Comparison of ENCODE assay signal across 1 cellular context in the genomic region with DNA sequence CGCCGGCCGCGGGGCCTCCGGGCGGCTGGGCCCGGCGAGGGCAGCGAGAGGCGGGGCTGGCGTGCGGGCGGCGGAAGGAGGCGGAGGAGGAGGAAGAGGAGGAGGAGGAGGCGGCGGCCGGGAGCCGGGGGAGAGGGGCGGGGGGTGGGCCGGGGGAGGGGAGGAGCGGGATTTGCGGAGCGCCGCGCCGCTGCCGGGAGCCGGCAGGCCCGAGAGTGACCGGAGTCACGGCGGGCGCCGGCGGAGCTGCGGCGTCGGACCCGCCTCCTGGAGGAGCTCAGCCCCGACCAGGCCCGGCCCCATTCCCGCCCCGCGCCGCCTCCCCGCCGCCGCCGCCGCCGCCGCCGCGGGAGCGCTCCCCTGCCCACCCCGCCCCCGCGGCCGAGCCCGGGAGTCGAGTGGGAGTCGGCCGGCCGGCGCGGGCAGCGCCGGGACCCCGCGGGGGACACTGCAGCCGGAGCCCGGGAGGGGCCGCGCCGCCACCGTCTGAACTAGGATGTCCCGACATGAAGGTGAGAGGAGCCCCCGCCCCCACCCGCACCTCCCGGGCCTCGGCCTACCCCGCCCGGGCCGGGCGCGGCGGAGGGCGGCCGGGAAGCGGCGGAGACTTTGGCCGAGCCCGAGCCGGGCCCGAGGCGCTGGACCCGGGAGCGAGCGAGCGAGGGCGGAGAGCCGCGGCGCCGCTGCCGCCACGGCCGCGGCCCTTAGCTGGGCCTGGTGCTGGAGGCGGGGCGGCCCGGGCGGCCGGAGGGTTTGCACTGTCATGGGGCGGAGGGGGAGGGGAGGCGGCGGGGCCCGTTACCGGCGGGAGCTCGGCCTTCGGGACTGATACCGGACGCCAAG.
TF ChIP-seq lines count a peak whose summit lies in the region.

KCMF1 (plus strand) TSS at position 206 of the 843 bp plus-strand sequence; CDS start at position 497, 291 bp downstream.

TF ChIP-seq in SK-N-SH treated with all-trans-retinoic acid at 6 μM for 48 hours, 23 proteins besides CTCF, POLR2A, EP300 and RAD21 (continued from another document):
- TF ChIP-seq, protein P1, sequence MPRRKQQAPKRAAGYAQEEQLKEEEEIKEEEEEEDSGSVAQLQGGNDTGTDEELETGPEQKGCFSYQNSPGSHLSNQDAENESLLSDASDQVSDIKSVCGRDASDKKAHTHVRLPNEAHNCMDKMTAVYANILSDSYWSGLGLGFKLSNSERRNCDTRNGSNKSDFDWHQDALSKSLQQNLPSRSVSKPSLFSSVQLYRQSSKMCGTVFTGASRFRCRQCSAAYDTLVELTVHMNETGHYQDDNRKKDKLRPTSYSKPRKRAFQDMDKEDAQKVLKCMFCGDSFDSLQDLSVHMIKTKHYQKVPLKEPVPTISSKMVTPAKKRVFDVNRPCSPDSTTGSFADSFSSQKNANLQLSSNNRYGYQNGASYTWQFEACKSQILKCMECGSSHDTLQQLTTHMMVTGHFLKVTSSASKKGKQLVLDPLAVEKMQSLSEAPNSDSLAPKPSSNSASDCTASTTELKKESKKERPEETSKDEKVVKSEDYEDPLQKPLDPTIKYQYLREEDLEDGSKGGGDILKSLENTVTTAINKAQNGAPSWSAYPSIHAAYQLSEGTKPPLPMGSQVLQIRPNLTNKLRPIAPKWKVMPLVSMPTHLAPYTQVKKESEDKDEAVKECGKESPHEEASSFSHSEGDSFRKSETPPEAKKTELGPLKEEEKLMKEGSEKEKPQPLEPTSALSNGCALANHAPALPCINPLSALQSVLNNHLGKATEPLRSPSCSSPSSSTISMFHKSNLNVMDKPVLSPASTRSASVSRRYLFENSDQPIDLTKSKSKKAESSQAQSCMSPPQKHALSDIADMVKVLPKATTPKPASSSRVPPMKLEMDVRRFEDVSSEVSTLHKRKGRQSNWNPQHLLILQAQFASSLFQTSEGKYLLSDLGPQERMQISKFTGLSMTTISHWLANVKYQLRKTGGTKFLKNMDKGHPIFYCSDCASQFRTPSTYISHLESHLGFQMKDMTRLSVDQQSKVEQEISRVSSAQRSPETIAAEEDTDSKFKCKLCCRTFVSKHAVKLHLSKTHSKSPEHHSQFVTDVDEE (CRISPR knock-in tag; IDR thresholded peaks at IDR 0.05) = no peak
- TF ChIP-seq, protein P2, sequence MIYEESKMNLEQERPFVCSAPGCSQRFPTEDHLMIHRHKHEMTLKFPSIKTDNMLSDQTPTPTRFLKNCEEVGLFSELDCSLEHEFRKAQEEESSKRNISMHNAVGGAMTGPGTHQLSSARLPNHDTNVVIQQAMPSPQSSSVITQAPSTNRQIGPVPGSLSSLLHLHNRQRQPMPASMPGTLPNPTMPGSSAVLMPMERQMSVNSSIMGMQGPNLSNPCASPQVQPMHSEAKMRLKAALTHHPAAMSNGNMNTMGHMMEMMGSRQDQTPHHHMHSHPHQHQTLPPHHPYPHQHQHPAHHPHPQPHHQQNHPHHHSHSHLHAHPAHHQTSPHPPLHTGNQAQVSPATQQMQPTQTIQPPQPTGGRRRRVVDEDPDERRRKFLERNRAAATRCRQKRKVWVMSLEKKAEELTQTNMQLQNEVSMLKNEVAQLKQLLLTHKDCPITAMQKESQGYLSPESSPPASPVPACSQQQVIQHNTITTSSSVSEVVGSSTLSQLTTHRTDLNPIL (CRISPR knock-in tag; IDR thresholded peaks at IDR 0.05; ENCODE audit: low read depth) = no peak
